Comparison of ENCODE assay signal across 22 cellular contexts in the genomic region with DNA sequence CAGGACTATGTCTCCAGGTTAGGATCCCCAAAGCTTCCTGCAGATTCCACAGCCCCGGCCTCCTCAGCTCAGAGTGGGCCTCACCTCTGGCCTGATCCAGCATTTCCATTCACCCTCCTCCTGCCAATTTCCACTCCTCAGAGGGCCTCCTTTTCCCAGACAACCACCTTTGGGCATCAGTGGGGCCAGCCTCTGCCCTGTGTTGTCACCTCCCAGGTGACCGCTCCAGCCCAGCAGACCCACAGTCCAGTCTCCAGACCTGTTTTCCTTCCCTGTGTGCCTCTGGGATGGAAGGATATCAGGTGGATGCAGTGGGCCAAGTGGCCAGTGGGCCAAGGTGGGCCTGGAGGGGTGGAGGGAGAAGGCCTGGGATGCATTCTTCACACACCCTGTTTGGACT. TPM values are rescaled to one million over a fixed set of nuclear protein-coding genes. Genes with fewer than 3 reads are reported as not detected.
DNase-seq lines count a peak whose midpoint lies in the region; ATAC-seq and TF ChIP-seq lines count a peak whose summit lies in the region.
"Had no signal": no experiment of that assay in that cellular context is flagged by ENCODE, and none has a peak within 500 bp of the region (broad histone marks: within the 10 kb centered on the region; RNA-seq: fewer than 3 reads in every experiment).

No MANE protein-coding gene starts in this region.

- no peak overlapping the region for H4K91ac ChIP-seq in H9 (ENCODE audit: insufficient read length, low read depth, low read length)

- peak overlapping the region in 2 of 3 experiments; percentile 31 to 68; a peak in 2 of 7 replicates for H3K27ac Mint-ChIP-seq in H9
- peak overlapping the region; percentile 39 for H3K27ac Mint-ChIP-seq in nephron progenitor cell

- peaks cover 18 to 49% (median 46%) of the 10 kb centered on the region in 3 experiments; a peak in 6 of 7 replicates for H3K36me3 Mint-ChIP-seq in H9 (ENCODE audit: insufficient read depth in 1 of 3, low read depth in 3 of 3)
- H3K36me3 Mint-ChIP-seq in nephron progenitor cell (ENCODE audit: low read depth): peaks cover 28% of the 10 kb centered on the region
- H3K36me3 Mint-ChIP-seq: CD4-positive, CD25-positive, alpha-beta regulatory T cell had no signal

- no peak overlapping the region for H2BK120ac ChIP-seq in H9 (ENCODE audit: low read depth, low read length, poor library complexity, severe bottlenecking)

- no peak overlapping the region for H3K4me3 ChIP-seq in SJSA1
- H3K4me3 ChIP-seq in sigmoid colon: no peak overlapping the region
- H3K4me3 ChIP-seq: A549, GM23248, HAP-1 had no signal

- no peak for TF ChIP-seq EP300 in sigmoid colon (IDR thresholded peaks at IDR 0.05)

- H4K20me1 ChIP-seq in H9 (ENCODE audit: control insufficient read depth, insufficient read depth, insufficient read length): no peaks in the 10 kb centered on the region

- H2AK5ac ChIP-seq in H9 (ENCODE audit: insufficient read length, low read length): no peak overlapping the region

- no peak overlapping the region for H3K18ac ChIP-seq in H9 (ENCODE audit: insufficient read length, low read depth, low read length)

- no peak overlapping the region for H3K4me2 ChIP-seq in H9 (ENCODE audit: insufficient read depth, insufficient read length, low read length)
- H3K4me2 ChIP-seq: A549 had no signal

- H3K36me3 ChIP-seq in SJSA1 (peaks cover 19% of the 10 kb centered on the region), sigmoid colon (peaks cover 4 to 34% (median 6%) of the 10 kb centered on the region in 4 donors)

- H3K27ac ChIP-seq in H9 (ENCODE audit: insufficient read length, low read depth, low read length) (no peak overlapping the region), SJSA1 (peak overlapping the region; percentile 84), sigmoid colon (peak overlapping the region in 2 of 4 donors; percentile 8 to 56)

- ATAC-seq in GM21786 (IDR thresholded peaks at IDR 0.05; ENCODE audit: unreplicated experiment): no peak
- ATAC-seq: A549, HepG2, Panc1 had no signal

- H3K27me3 ChIP-seq in H9 (ENCODE audit: insufficient read depth, low read length) (no peaks in the 10 kb centered on the region), SJSA1 (replicated peaks) (no peaks in the 10 kb centered on the region), sigmoid colon (no peaks in the 10 kb centered on the region)

- H3K4me1 Mint-ChIP-seq in H9 (peaks cover 4 to 26% of the 10 kb centered on the region in 2 experiments), nephron progenitor cell (peaks cover 27% of the 10 kb centered on the region)
- H3K4me1 Mint-ChIP-seq: CD4-positive, CD25-positive, alpha-beta regulatory T cell had no signal

- no peaks in the 10 kb centered on the region for H3K79me1 ChIP-seq in H9 (ENCODE audit: insufficient read depth, low read depth, low read length, poor library complexity, severe bottlenecking)

- no peak overlapping the region for H2AFZ ChIP-seq in H9 (ENCODE audit: low read length)
- H2AFZ ChIP-seq: GM23248 had no signal

- H3K4me1 ChIP-seq in H9 (ENCODE audit: insufficient read depth, low read length): no peaks in the 10 kb centered on the region
- peaks cover 58% of the 10 kb centered on the region for H3K4me1 ChIP-seq in SJSA1 (replicated peaks)
- peaks cover 0 to 31% (median 9%) of the 10 kb centered on the region in 4 donors for H3K4me1 ChIP-seq in sigmoid colon
- H3K4me1 ChIP-seq: Caco-2, HAP-1 had no signal

- H3K4me3 Mint-ChIP-seq in H9: no peak overlapping the region
- H3K4me3 Mint-ChIP-seq in nephron progenitor cell: no peak overlapping the region
- H3K4me3 Mint-ChIP-seq: CD4-positive, CD25-positive, alpha-beta regulatory T cell had no signal

- no peak overlapping the region for H3K14ac ChIP-seq in H9 (ENCODE audit: insufficient read depth, low read length)

- H3K27me3 Mint-ChIP-seq in H9 (ENCODE audit: low read depth): no peaks in the 10 kb centered on the region
- no peaks in the 10 kb centered on the region for H3K27me3 Mint-ChIP-seq in nephron progenitor cell (ENCODE audit: low read depth, poor library complexity)
- H3K27me3 Mint-ChIP-seq: CD4-positive, CD25-positive, alpha-beta regulatory T cell had no signal

- TF ChIP-seq CTCF in H9 (conservative IDR thresholded peaks at IDR 0.05): no peak
- no peak for TF ChIP-seq CTCF in nephron progenitor cell (IDR thresholded peaks at IDR 0.05)
- TF ChIP-seq CTCF in sigmoid colon (IDR thresholded peaks at IDR 0.05): no peak

- no peak overlapping the region for H3K56ac ChIP-seq in H9 (ENCODE audit: insufficient read length, low read depth, low read length)

- no peak overlapping the region for H4K5ac ChIP-seq in H9 (ENCODE audit: insufficient read length, low read depth, low read length)

- H3K9me3 Mint-ChIP-seq in H9 (peaks cover 12 to 13% of the 10 kb centered on the region in 2 experiments), nephron progenitor cell (peaks cover 14% of the 10 kb centered on the region)

- DNase-seq in H9 (no peak), SJSA1 (ENCODE audit: low read depth in 1 of 2, low spot score in 2 of 2) (no peak), nephron progenitor cell (no peak), sigmoid colon (peak; percentile 46), NCI-H446 (lab: John Stamatoyannopoulos, UW) (no peak), NCI-H1092 (lab: John Stamatoyannopoulos, UW) (no peak)
- DNase-seq: CD4-positive, CD25-positive, alpha-beta regulatory T cell; DMS 273 treated with DMSO at 0.1 percent for 48 hours; DMS79 treated with DMSO at 0.1 percent for 48 hours; GM23248; KBM-7; NCI-H1092 treated with DMSO at 0.1 percent for 48 hours; NCI-H1436 treated with DMSO at 0.1 percent for 48 hours; NCI-H1930; NCI-H510A treated with DMSO at 0.1 percent for 48 hours; NCI-H748 treated with DMSO at 0.1 percent for 48 hours had no signal

- no peak overlapping the region for H4K8ac ChIP-seq in H9 (replicated peaks; ENCODE audit: insufficient read length, low read depth, low read length)

- no peak overlapping the region for H3K23ac ChIP-seq in H9 (ENCODE audit: insufficient read length, low read depth, low read length)

- intact Hi-C loops in sigmoid colon (cut with DNase I): no loop called here

- H3K9ac ChIP-seq in H9 (ENCODE audit: extremely low read depth, insufficient read length, low read length): no peak overlapping the region
- H3K9ac ChIP-seq: GM23248 had no signal

- H2BK15ac ChIP-seq in H9 (ENCODE audit: low read depth, low read length): no peak overlapping the region

- no peak overlapping the region for H2BK12ac ChIP-seq in H9 (ENCODE audit: insufficient read length, low read depth, low read length)

- no peak for TF ChIP-seq POLR2A in sigmoid colon (IDR thresholded peaks at IDR 0.05)

- H3K4ac ChIP-seq in H9 (ENCODE audit: low read depth, low read length): no peak overlapping the region

- no peak overlapping the region for H2BK20ac ChIP-seq in H9 (ENCODE audit: low read depth, low read length, poor library complexity, severe bottlenecking)

- no peaks in the 10 kb centered on the region for H3K79me2 ChIP-seq in H9 (ENCODE audit: insufficient read depth, low read length)

- no peaks in the 10 kb centered on the region for H3K23me2 ChIP-seq in H9 (ENCODE audit: insufficient read length, low read depth, low read length, poor library complexity, severe bottlenecking)

- WGBS in H9 (ENCODE audit: extremely low coverage, insufficient read length, low lambda C conversion rate): no CpG with 5 or more reads among the region's 2 CpGs
- 93 to 97% methylated on average over 2 of the region's 2 CpGs for WGBS in sigmoid colon, 2 donors

- H3K9me3 ChIP-seq in H9 (ENCODE audit: control insufficient read depth, low read depth, low read length) (no peaks in the 10 kb centered on the region), SJSA1 (replicated peaks) (0 out of 2 replicates have a peak, but pooled peaks cover 2% of the 10 kb centered on the region), sigmoid colon (no peaks in the 10 kb centered on the region)

- no peak overlapping the region for H2BK5ac ChIP-seq in H9 (ENCODE audit: insufficient read length, low read length)

- no peak overlapping the region for H3T11ph ChIP-seq in H9 (ENCODE audit: low read length)

RNA-seq across cellular contexts. Expression of gene B9D1, which starts 32.7 kb away (rescaled TPM):
- total RNA-seq in H9 (2021) (27.4 and 30.4 TPM in 2 replicates), sigmoid colon (10 to 100 TPM; 15.2 to 22.4 (median 16.0) TPM)
- total RNA-seq in SJSA1 (2014; rRNA removed; shearing (Covaris generic)): 25.9 and 28.0 TPM in 2 replicates
- 10 to 100 TPM in 1 of 3 donors, 1 to 10 TPM in 2; 6.6 to 12.1 (median 6.9) TPM for polyA plus RNA-seq in sigmoid colon

RNA-seq across cellular contexts. Expression of gene MAPK7, which starts 48.5 kb away (rescaled TPM):
- total RNA-seq in H9 (2021) (43.8 and 45.5 TPM in 2 replicates), sigmoid colon (10 to 100 TPM; 22.4 to 45.7 (median 29.5) TPM)
- total RNA-seq in SJSA1 (2014; rRNA removed; shearing (Covaris generic)): 0.72 and 7.8 TPM in 2 replicates
- 10 to 100 TPM; 18.3 to 35.9 (median 22.8) TPM for polyA plus RNA-seq in sigmoid colon

RNA-seq across cellular contexts. Expression of gene MFAP4, which starts 57.2 kb away (rescaled TPM):
- total RNA-seq in H9 (2021) (1.5 and 2.0 TPM in 2 replicates), sigmoid colon (100 to 1,000 TPM; 189 to 324 (median 195) TPM)
- 0.39 TPM in 1 of 2 replicates, not detected in the other for total RNA-seq in SJSA1 (2014; rRNA removed; shearing (Covaris generic))
- 10 to 100 TPM in 2 of 3 donors, 1 to 10 TPM in 1; 9.9 to 52.2 (median 42.0) TPM for polyA plus RNA-seq in sigmoid colon
- total RNA-seq: Caco-2; CD4-positive, CD25-positive, alpha-beta regulatory T cell; HepG2 had no signal
- polyA plus RNA-seq: CD4-positive, CD25-positive, alpha-beta regulatory T cell had no signal

Comparison
In these comparisons a context has a peak if more than half of its experiments do, and no peak if none do; other contexts are left out.
1. RNA of gene MFAP4, which starts 57.2 kb away (total RNA-seq): 189 to 324 TPM in sigmoid colon; 1.5 to 2.0 TPM in H9 and 0.39 TPM in SJSA1; every median in the first group is over 10 times any median in the second.